1 cellular context compared by ENCODE assay signal in the genomic region with DNA sequence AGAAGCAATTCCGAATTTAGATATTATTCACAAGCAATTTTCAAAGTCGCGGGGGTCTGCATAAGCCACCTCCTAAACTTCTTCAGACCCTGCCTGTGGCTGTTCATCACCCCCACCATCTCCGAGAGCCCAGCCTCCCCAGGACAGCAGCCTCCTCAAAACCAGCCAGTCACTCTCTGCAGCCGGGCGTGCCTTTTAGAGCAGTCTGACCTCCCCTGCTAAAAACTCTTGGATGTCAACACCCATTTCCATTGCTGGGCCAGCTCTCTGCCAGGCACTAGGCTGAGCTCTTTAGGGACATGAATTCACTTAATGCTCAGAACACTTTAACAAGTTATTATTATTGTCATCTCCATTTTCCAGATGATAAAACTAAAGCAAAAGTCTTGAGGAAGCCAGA.
TF ChIP-seq lines count a peak whose summit lies in the region.

No MANE protein-coding gene starts in this region.

TF ChIP-seq in WTC11, 78 proteins besides CTCF, POLR2A, EP300 and RAD21 (continued from another document):
- TF ChIP-seq ZNF281 (CRISPR knock-in tag; IDR thresholded peaks at IDR 0.05) (no peak), RORB (CRISPR knock-in tag; IDR thresholded peaks at IDR 0.05) (no peak), E2F4 (CRISPR knock-in tag; IDR thresholded peaks at IDR 0.05; ENCODE audit: borderline replicate concordance, low read depth) (no peak)
